ENCODE assay signal across 9 cellular contexts in genomic region chr1:16324456-16324890, GRCh38. TPM values are rescaled to one million over a fixed set of nuclear protein-coding genes. Genes with fewer than 3 reads are reported as not detected.
DNase-seq lines count a peak whose midpoint lies in the region; ATAC-seq and TF ChIP-seq lines count a peak whose summit lies in the region.
"Had no signal": no experiment of that assay in that cellular context is flagged by ENCODE, and none has a peak within 500 bp of the region (broad histone marks: within the 10 kb centered on the region; RNA-seq: fewer than 3 reads in every experiment).

No MANE protein-coding gene starts in this region.

- TF ChIP-seq POLR2A in body of pancreas (IDR thresholded peaks at IDR 0.05) = no peak

- peak overlapping the region; percentile 2 for H3K27ac ChIP-seq in A673 (ENCODE audit: low read depth, low read length, poor library complexity, severe bottlenecking)
- H3K27ac ChIP-seq in body of pancreas = peak overlapping the region in 1 of 4 donors; percentile 18

- DNase-seq in A673 (ENCODE audit: low spot score) (peak; percentile 52), HPDE6-E6E7 (ENCODE audit: extremely low spot score) (peak; percentile 25), body of pancreas (peak in 3 of 4 donors; percentile 18 to 40 (median 24)), kidney epithelial cell (ENCODE audit: low read depth) (peak; percentile 53), HuH-7 (ENCODE audit: low spot score) (no peak), GF-D8 (lab: John Stamatoyannopoulos, UW) (no peak), NCI-H748 treated with DMSO at 0.1 percent for 48 hours (lab: John Stamatoyannopoulos, UW) (no peak), foreskin melanocyte (no peak)

- TF ChIP-seq CTCF in A673 (conservative IDR thresholded peaks at IDR 0.05; ENCODE audit: low read depth, low read length) = no peak
- TF ChIP-seq CTCF in body of pancreas (IDR thresholded peaks at IDR 0.05) = no peak
- no peak for TF ChIP-seq CTCF in kidney epithelial cell (IDR thresholded peaks at IDR 0.05; ENCODE audit: insufficient read depth, low read length, poor library complexity, severe bottlenecking)

- H3K9me3 ChIP-seq in A673 (ENCODE audit: low read depth, low read length, poor library complexity, severe bottlenecking) = no peaks in the 10 kb centered on the region
- H3K9me3 ChIP-seq in body of pancreas = no peaks in the 10 kb centered on the region

- peak; percentile 69 for ATAC-seq in body of pancreas
- ATAC-seq: activated naive CD4-positive, alpha-beta T cell treated with anti-CD3 and anti-CD28 coated beads, Interleukin-2, amount 50 U/mL, for 72 hours had no signal

- H3K4me3 ChIP-seq in A673 (ENCODE audit: low read depth, low read length, poor library complexity, severe bottlenecking) (no peak overlapping the region), body of pancreas (no peak overlapping the region), kidney epithelial cell (ENCODE audit: low read depth, low read length) (no peak overlapping the region)

- BruUV-seq in A673 (replicated peaks; lab: Mats Ljungman, UMichigan) = no TSS peak

- intact Hi-C loops in A673 (cut with micrococcal nuclease; ENCODE audit: unreplicated experiment) = no loop called here
- intact Hi-C loops in body of pancreas (cut with DNase I) = no loop called here

- H3K4me1 ChIP-seq in A673 (ENCODE audit: insufficient read depth, low read length, poor library complexity, severe bottlenecking) (peaks cover 13% of the 10 kb centered on the region), body of pancreas (peaks cover 8% of the 10 kb centered on the region)

- no peaks in the 10 kb centered on the region for H3K27me3 ChIP-seq in A673 (replicated peaks; ENCODE audit: insufficient read depth, low read depth, low read length, poor library complexity)
- no peaks in the 10 kb centered on the region for H3K27me3 ChIP-seq in body of pancreas
- H3K27me3 ChIP-seq in kidney epithelial cell (ENCODE audit: control insufficient read depth, insufficient read depth, low read length) = no peaks in the 10 kb centered on the region

- CTCF ChIA-PET in A673 (lab: Charles Lee) = interaction anchor here (0.5 kb wide), 1 partner anchor 509 kb away, joined by 3 read pairs; no protein-coding TSS in a partner anchor

- 94 to 95% methylated on average over 6 of the region's 6 CpGs for WGBS in body of pancreas, 2 donors

- no peaks in the 10 kb centered on the region for H3K36me3 ChIP-seq in A673 (ENCODE audit: insufficient read depth, low read length, poor library complexity, severe bottlenecking)
- H3K36me3 ChIP-seq in body of pancreas (replicated peaks in 1 of 2; ENCODE audit: insufficient read depth in 1 of 2, low read depth in 2 of 2) = no peaks in the 10 kb centered on the region
- no peaks in the 10 kb centered on the region for H3K36me3 ChIP-seq in kidney epithelial cell (ENCODE audit: control insufficient read depth, insufficient read depth, low read length)

- POLR2A ChIA-PET in A673 (lab: Charles Lee; ENCODE audit: low non-redundant PET) = no interaction called here

RNA-seq across cellular contexts. Expression of gene FBXO42, which starts 27.8 kb away (rescaled TPM):
- total RNA-seq in A673 (2021) (19.5 and 21.1 TPM in 2 replicates), body of pancreas (10 to 100 TPM; 11.9 to 33.6 TPM), kidney epithelial cell (11.9 and 18.9 TPM in 2 replicates)

RNA-seq across cellular contexts. Expression of gene SZRD1, which starts 42.6 kb away (rescaled TPM):
- total RNA-seq in A673 (2021) (174 and 187 TPM in 2 replicates), body of pancreas (10 to 100 TPM; 26.4 to 29.8 TPM), kidney epithelial cell (96.0 and 108 TPM in 2 replicates)

Comparison
In these comparisons a context has a peak if more than half of its experiments do, and no peak if none do; other contexts are left out.
1. DNase-seq: peak in A673 (single experiment), HPDE6-E6E7 (single experiment), body of pancreas (3 of 4) and kidney epithelial cell (single experiment); none in HuH-7 (single experiment), GF-D8 (single experiment), NCI-H748 treated with DMSO at 0.1 percent for 48 hours (single experiment) and foreskin melanocyte (single experiment).